In the genomic region with DNA sequence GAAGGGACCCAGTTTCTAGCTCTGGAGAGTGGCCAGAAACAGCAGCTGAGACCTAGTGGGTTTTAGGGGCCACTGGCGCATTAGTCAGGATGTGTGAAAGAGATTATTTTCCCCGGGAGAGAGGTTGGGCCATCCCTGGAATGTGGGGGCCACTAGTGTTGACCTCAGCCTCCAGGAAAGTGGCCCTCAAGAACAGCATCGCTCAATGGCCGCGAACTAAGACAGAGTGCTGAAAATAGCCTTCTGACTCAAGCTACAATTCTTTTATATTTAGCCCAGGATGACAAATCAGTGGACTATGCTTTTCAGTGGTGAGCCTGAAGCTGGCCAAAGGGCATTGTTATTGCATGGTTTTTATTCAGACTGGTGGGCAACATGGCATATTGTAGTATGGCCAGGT, we compare ENCODE assay signal across 9 cellular contexts. TPM values are rescaled to one million over a fixed set of nuclear protein-coding genes. Genes with fewer than 3 reads are reported as not detected.
DNase-seq lines count a peak whose midpoint lies in the region; ATAC-seq and TF ChIP-seq lines count a peak whose summit lies in the region.
"Had no signal": no experiment of that assay in that cellular context is flagged by ENCODE, and none has a peak within 500 bp of the region (broad histone marks: within the 10 kb centered on the region; RNA-seq: fewer than 3 reads in every experiment).

No MANE protein-coding gene starts in this region.

- no peaks in the 10 kb centered on the region for H3K36me3 ChIP-seq in SK-N-SH (replicated peaks in 1 of 2; ENCODE audit: control insufficient read depth in 1 of 2, insufficient read depth in 2 of 2, low read length in 1 of 2)

- peak; percentile 95 for DNase-seq in GM04503 (ENCODE audit: low read depth)
- DNase-seq in SK-N-SH, result no peak
- DNase-seq in fibroblast of villous mesenchyme (ENCODE audit: low read depth), result peak; percentile 92
- peak; percentile 98 for DNase-seq in skeletal muscle cell (ENCODE audit: low read depth)
- DNase-seq in activated T-cell treated with anti-CD3 and anti-CD28 coated beads for 4 hours, result no peak
- DNase-seq in DMS114 treated with DMSO at 0.1 percent for 48 hours (lab: John Stamatoyannopoulos, UW; ENCODE audit: unreplicated experiment), result no peak
- no peak for DNase-seq in HEK293T (ENCODE audit: extremely low spot score)

- ATAC-seq in GM19452 (IDR thresholded peaks at IDR 0.05; ENCODE audit: unreplicated experiment), result no peak

- TF ChIP-seq CTCF in SK-N-SH (IDR thresholded peaks at IDR 0.05), result no peak
- no peak for TF ChIP-seq CTCF in fibroblast of villous mesenchyme (IDR thresholded peaks at IDR 0.05; ENCODE audit: insufficient read depth, low read depth, low read length)

- H4K20me1 ChIP-seq in SK-N-SH (ENCODE audit: insufficient read depth), result no peaks in the 10 kb centered on the region

- POLR2A ChIA-PET in SK-N-SH (lab: Yijun Ruan, JAX), result no interaction called here
- POLR2A ChIA-PET in HEK293T (lab: Yijun Ruan, JAX), result no interaction called here

- no peaks in the 10 kb centered on the region for H3K79me2 ChIP-seq in SK-N-SH (ENCODE audit: insufficient read depth)

- no peaks in the 10 kb centered on the region for H3K9me3 ChIP-seq in SK-N-SH

- peak overlapping the region; percentile 54 for H3K4me2 ChIP-seq in SK-N-SH

- H3K4me1 ChIP-seq in SK-N-SH (ENCODE audit: control insufficient read depth in 1 of 2, insufficient read depth in 2 of 2, low read depth in 1 of 2, low read length in 1 of 2), result peaks cover 0 to 52% of the 10 kb centered on the region in 2 experiments; a peak in 3 of 4 replicates

- no peak for TF ChIP-seq RAD21 in SK-N-SH (IDR thresholded peaks at IDR 0.05; ENCODE audit: low read length)

- TF ChIP-seq EP300 in SK-N-SH (IDR thresholded peaks at IDR 0.05; ENCODE audit: borderline replicate concordance in 1 of 2, low read depth in 1 of 2, low read length in 1 of 2), result peak in 1 of 2 experiments; percentile 75; a peak in 1 of 4 replicates

- CTCF ChIA-PET in SK-N-SH (lab: Yijun Ruan, JAX), result interaction anchor here (0.9 to 2.4 kb wide), 4 partner anchors 11 to 76 kb away, joined by 3 to 8 read pairs (median 3); no protein-coding TSS in a partner anchor
- CTCF ChIA-PET in HEK293T (lab: Yijun Ruan, JAX), result no interaction called here

- H3K27me3 ChIP-seq in SK-N-SH (ENCODE audit: insufficient read depth), result no peaks in the 10 kb centered on the region

- H3K9me2 ChIP-seq in SK-N-SH, result no peaks in the 10 kb centered on the region

- H3K4me3 ChIP-seq in SK-N-SH (ENCODE audit: low read depth in 2 of 2, low read length in 1 of 2), result no peak overlapping the region; a peak in 1 of 4 replicates
- H3K4me3 ChIP-seq in fibroblast of villous mesenchyme (ENCODE audit: low read depth, low read length), result no peak overlapping the region
- H3K4me3 ChIP-seq in skeletal muscle cell (ENCODE audit: low read depth, low read length), result no peak overlapping the region

- peaks cover 33% of the 10 kb centered on the region for H3F3A ChIP-seq in SK-N-SH (replicated peaks; ENCODE audit: insufficient read depth)

- peak overlapping the region in 1 of 2 experiments; percentile 91; a peak in 2 of 4 replicates for H3K27ac ChIP-seq in SK-N-SH (ENCODE audit: low read depth in 2 of 2, low read length in 1 of 2)

- no peak overlapping the region for H2AFZ ChIP-seq in SK-N-SH (ENCODE audit: low read depth)

- peak overlapping the region; percentile 28; the same call in 1 of the 2 replicates for H3K9ac ChIP-seq in SK-N-SH

- 14% methylated on average over 5 of the region's 5 CpGs for WGBS in SK-N-SH (ENCODE audit: low lambda C conversion rate)

TF ChIP-seq in SK-N-SH, 30 proteins besides CTCF, POLR2A, EP300 and RAD21 (continues in another document):
- TF ChIP-seq JUND (IDR thresholded peaks at IDR 0.05) (peak; percentile 90), MXI1 (IDR thresholded peaks at IDR 0.05; ENCODE audit: low read depth, low read length) (no peak), POLR2AphosphoS5 (IDR thresholded peaks at IDR 0.05; ENCODE audit: low read depth, low read length) (peak; percentile 68; the same call in 1 of the 2 replicates), SIN3A (IDR thresholded peaks at IDR 0.05; ENCODE audit: borderline replicate concordance, low read depth, low read length) (no peak; the same call in 1 of the 2 replicates), NRF1 (IDR thresholded peaks at IDR 0.05; ENCODE audit: low read depth, low read length) (no peak), YY1 (IDR thresholded peaks at IDR 0.05; ENCODE audit: low read depth) (peak; percentile 49; the same call in 1 of the 2 replicates), GABPA (IDR thresholded peaks at IDR 0.05; ENCODE audit: low read depth) (no peak), RCOR1 (IDR thresholded peaks at IDR 0.05; ENCODE audit: low read length) (no peak), NFIC (IDR thresholded peaks at IDR 0.05; ENCODE audit: borderline replicate concordance) (peak; percentile 78), EZH2phosphoT487 (IDR thresholded peaks at IDR 0.05; ENCODE audit: borderline replicate concordance, low read depth) (no peak)
- TF ChIP-seq, protein P1, sequence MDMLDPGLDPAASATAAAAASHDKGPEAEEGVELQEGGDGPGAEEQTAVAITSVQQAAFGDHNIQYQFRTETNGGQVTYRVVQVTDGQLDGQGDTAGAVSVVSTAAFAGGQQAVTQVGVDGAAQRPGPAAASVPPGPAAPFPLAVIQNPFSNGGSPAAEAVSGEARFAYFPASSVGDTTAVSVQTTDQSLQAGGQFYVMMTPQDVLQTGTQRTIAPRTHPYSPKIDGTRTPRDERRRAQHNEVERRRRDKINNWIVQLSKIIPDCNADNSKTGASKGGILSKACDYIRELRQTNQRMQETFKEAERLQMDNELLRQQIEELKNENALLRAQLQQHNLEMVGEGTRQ (IDR thresholded peaks at IDR 0.05; ENCODE audit: borderline replicate concordance, low read depth, low read length), result no peak
- TF ChIP-seq, protein P2, sequence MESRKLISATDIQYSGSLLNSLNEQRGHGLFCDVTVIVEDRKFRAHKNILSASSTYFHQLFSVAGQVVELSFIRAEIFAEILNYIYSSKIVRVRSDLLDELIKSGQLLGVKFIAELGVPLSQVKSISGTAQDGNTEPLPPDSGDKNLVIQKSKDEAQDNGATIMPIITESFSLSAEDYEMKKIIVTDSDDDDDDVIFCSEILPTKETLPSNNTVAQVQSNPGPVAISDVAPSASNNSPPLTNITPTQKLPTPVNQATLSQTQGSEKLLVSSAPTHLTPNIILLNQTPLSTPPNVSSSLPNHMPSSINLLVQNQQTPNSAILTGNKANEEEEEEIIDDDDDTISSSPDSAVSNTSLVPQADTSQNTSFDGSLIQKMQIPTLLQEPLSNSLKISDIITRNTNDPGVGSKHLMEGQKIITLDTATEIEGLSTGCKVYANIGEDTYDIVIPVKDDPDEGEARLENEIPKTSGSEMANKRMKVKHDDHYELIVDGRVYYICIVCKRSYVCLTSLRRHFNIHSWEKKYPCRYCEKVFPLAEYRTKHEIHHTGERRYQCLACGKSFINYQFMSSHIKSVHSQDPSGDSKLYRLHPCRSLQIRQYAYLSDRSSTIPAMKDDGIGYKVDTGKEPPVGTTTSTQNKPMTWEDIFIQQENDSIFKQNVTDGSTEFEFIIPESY (IDR thresholded peaks at IDR 0.05; ENCODE audit: borderline replicate concordance, low read depth), result 0 out of 2 replicates have a peak, but pooled peaks have one; percentile 40

TF ChIP-seq in HEK293T, 16 proteins besides CTCF, POLR2A, EP300 and RAD21:
- no peak for TF ChIP-seq BHLHE40 (IDR thresholded peaks at IDR 0.05; ENCODE audit: borderline replicate concordance)
- TF ChIP-seq L3MBTL2 (conservative IDR thresholded peaks at IDR 0.05), result no peak
- TF ChIP-seq FOXA1 (IDR thresholded peaks at IDR 0.05), result no peak

RNA-seq across cellular contexts. Expression of a gene that starts 23.3 kb away (rescaled TPM):
- polyA plus RNA-seq in SK-N-SH (2012; rRNA removed), result 1.0 and 1.5 TPM in 2 replicates
- 0.26 and 0.85 TPM in 2 replicates for polyA plus RNA-seq in SK-N-SH (2012; cell fraction: cytosol; rRNA removed)
- polyA plus RNA-seq in SK-N-SH (2012; cell fraction: nucleus; rRNA removed), result 1.2 and 1.3 TPM in 2 replicates
- total RNA-seq in fibroblast of villous mesenchyme, result 1.3 and 2.3 TPM in 2 replicates
- total RNA-seq: progenitor cell of endocrine pancreas had no signal

Comparison
In these comparisons a context has a peak if more than half of its experiments do, and no peak if none do; other contexts are left out.
1. DNase-seq: peak in GM04503 (single experiment), fibroblast of villous mesenchyme (single experiment) and skeletal muscle cell (single experiment); none in SK-N-SH (single experiment), activated T-cell treated with anti-CD3 and anti-CD28 coated beads for 4 hours (single experiment), DMS114 treated with DMSO at 0.1 percent for 48 hours (single experiment) and HEK293T (single experiment).